1 cellular context compared by ENCODE assay signal in the genomic region with DNA sequence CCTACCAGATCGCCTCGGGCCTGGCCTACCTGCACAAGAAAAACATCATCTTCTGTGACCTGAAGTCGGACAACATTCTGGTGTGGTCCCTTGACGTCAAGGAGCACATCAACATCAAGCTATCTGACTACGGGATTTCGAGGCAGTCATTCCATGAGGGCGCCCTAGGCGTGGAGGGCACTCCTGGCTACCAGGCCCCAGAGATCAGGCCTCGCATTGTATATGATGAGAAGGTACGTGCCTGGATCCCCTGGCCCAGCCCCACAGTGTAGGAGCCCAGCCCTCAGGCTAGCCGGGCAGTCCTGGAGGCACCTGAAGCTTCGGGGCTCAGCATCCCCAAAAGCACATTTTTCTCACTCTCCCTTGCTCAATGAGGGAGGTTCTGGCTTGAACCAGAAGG.
TF ChIP-seq lines count a peak whose summit lies in the region.

No MANE protein-coding gene starts in this region.

TF ChIP-seq in SK-N-SH treated with all-trans-retinoic acid at 6 μM for 48 hours, 23 proteins besides CTCF, POLR2A, EP300 and RAD21 (continued from another document):
- TF ChIP-seq, protein P1, sequence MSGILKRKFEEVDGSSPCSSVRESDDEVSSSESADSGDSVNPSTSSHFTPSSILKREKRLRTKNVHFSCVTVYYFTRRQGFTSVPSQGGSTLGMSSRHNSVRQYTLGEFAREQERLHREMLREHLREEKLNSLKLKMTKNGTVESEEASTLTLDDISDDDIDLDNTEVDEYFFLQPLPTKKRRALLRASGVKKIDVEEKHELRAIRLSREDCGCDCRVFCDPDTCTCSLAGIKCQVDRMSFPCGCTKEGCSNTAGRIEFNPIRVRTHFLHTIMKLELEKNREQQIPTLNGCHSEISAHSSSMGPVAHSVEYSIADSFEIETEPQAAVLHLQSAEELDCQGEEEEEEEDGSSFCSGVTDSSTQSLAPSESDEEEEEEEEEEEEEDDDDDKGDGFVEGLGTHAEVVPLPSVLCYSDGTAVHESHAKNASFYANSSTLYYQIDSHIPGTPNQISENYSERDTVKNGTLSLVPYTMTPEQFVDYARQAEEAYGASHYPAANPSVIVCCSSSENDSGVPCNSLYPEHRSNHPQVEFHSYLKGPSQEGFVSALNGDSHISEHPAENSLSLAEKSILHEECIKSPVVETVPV (CRISPR knock-in tag; IDR thresholded peaks at IDR 0.05) = no peak
- no peak for TF ChIP-seq ZFP3 (CRISPR knock-in tag; IDR thresholded peaks at IDR 0.05)
- no peak for TF ChIP-seq SNAI2 (CRISPR knock-in tag; IDR thresholded peaks at IDR 0.05)
- TF ChIP-seq ZNF8 (CRISPR knock-in tag; IDR thresholded peaks at IDR 0.05) = no peak
- TF ChIP-seq, protein P2, sequence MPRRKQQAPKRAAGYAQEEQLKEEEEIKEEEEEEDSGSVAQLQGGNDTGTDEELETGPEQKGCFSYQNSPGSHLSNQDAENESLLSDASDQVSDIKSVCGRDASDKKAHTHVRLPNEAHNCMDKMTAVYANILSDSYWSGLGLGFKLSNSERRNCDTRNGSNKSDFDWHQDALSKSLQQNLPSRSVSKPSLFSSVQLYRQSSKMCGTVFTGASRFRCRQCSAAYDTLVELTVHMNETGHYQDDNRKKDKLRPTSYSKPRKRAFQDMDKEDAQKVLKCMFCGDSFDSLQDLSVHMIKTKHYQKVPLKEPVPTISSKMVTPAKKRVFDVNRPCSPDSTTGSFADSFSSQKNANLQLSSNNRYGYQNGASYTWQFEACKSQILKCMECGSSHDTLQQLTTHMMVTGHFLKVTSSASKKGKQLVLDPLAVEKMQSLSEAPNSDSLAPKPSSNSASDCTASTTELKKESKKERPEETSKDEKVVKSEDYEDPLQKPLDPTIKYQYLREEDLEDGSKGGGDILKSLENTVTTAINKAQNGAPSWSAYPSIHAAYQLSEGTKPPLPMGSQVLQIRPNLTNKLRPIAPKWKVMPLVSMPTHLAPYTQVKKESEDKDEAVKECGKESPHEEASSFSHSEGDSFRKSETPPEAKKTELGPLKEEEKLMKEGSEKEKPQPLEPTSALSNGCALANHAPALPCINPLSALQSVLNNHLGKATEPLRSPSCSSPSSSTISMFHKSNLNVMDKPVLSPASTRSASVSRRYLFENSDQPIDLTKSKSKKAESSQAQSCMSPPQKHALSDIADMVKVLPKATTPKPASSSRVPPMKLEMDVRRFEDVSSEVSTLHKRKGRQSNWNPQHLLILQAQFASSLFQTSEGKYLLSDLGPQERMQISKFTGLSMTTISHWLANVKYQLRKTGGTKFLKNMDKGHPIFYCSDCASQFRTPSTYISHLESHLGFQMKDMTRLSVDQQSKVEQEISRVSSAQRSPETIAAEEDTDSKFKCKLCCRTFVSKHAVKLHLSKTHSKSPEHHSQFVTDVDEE (CRISPR knock-in tag; IDR thresholded peaks at IDR 0.05) = no peak
- no peak for TF ChIP-seq ARNTL (CRISPR knock-in tag; IDR thresholded peaks at IDR 0.05; ENCODE audit: borderline replicate concordance, low read depth)
- no peak for TF ChIP-seq BACH2 (CRISPR knock-in tag; IDR thresholded peaks at IDR 0.05; ENCODE audit: borderline replicate concordance)
